In genomic region chr7:41816111-41816510, GRCh38 we compare ENCODE assay signal across 11 cellular contexts.
DNase-seq lines count a peak whose midpoint lies in the region; ATAC-seq and TF ChIP-seq lines count a peak whose summit lies in the region.
"Had no signal": no experiment of that assay in that cellular context is flagged by ENCODE, and none has a peak within 500 bp of the region (broad histone marks: within the 10 kb centered on the region; RNA-seq: fewer than 3 reads in every experiment).

No MANE protein-coding gene starts in this region.

- peak; percentile 57 for ATAC-seq in GM21515 (IDR thresholded peaks at IDR 0.05; ENCODE audit: unreplicated experiment)
- ATAC-seq: esophagus mucosa had no signal

- no peaks in the 10 kb centered on the region for H3K27me3 Mint-ChIP-seq in chondrocyte (ENCODE audit: low read depth)

- H3K4me3 Mint-ChIP-seq in chondrocyte (ENCODE audit: unreplicated experiment) = no peak overlapping the region

- peak overlapping the region; percentile 32 for H3K27ac Mint-ChIP-seq in chondrocyte (ENCODE audit: unreplicated experiment)

- peaks cover 42% of the 10 kb centered on the region for H3K4me1 Mint-ChIP-seq in chondrocyte (ENCODE audit: low read depth)

- TF ChIP-seq CTCF in GM12865 (IDR thresholded peaks at IDR 0.05; ENCODE audit: insufficient read depth, low read depth, low read length, missing control alignments) = no peak
- no peak for TF ChIP-seq CTCF in chondrocyte (IDR thresholded peaks at IDR 0.05)

- H3K9me3 Mint-ChIP-seq in chondrocyte (ENCODE audit: low read depth) = peaks cover 14% of the 10 kb centered on the region

- H3K4me3 ChIP-seq in GM12865 (ENCODE audit: low read depth, low read length) = no peak overlapping the region
- H3K4me3 ChIP-seq: lower lobe of right lung had no signal

- H3K36me3 Mint-ChIP-seq in chondrocyte (ENCODE audit: low read depth) = peaks cover 14% of the 10 kb centered on the region

- DNase-seq in GM12865 (ENCODE audit: low read depth) (peak; percentile 64), M059J (ENCODE audit: low read depth) (peak; percentile 72), chondrocyte (ENCODE audit: low spot score) (no peak), NCI-H1417 (lab: John Stamatoyannopoulos, UW) (no peak), NCI-H1105 (lab: John Stamatoyannopoulos, UW) (no peak), NCI-H2196 (lab: John Stamatoyannopoulos, UW; ENCODE audit: unreplicated experiment) (no peak), DMS153 (lab: John Stamatoyannopoulos, UW) (no peak)
- DNase-seq: lower lobe of right lung, NCI-H187 treated with DMSO at 0.1 percent for 48 hours had no signal

Comparison
In these comparisons a context has a peak if more than half of its experiments do, and no peak if none do; other contexts are left out.
1. DNase-seq: peak in GM12865 (single experiment) and M059J (single experiment); none in chondrocyte (single experiment), NCI-H1417 (0 of 3), NCI-H1105 (single experiment), NCI-H2196 (single experiment) and DMS153 (single experiment).